In the genomic region with DNA sequence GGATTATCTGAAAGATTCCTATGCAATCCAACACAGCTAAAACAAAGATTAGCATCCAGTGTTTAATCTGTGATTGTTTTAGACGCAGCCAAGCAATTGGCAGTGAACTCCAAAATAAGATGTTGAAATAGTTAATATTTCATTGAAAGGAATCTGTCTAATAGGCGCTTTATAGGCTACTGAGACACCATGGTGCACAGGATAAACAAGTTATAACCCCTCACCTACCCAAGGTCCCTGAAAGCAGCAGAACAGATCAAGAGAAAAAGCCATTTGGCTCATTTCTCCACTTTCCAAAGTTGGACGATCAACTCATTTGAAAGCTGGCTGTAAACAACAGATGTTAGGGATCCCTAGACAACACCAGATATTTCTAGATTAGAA, we compare ENCODE assay signal across 15 cellular contexts. TPM values are rescaled to one million over a fixed set of nuclear protein-coding genes. Genes with fewer than 3 reads are reported as not detected.
DNase-seq lines count a peak whose midpoint lies in the region; ATAC-seq and TF ChIP-seq lines count a peak whose summit lies in the region.
"Had no signal": no experiment of that assay in that cellular context is flagged by ENCODE, and none has a peak within 500 bp of the region (broad histone marks: within the 10 kb centered on the region; RNA-seq: fewer than 3 reads in every experiment).

No MANE protein-coding gene starts in this region.

- no peak overlapping the region for H3K18ac ChIP-seq in mesenchymal stem cell (ENCODE audit: low read depth in 1 of 2, low read length in 2 of 2)

- H3K9me3 ChIP-seq in Karpas-422 (ENCODE audit: low read length) (no peaks in the 10 kb centered on the region), breast epithelium (no peaks in the 10 kb centered on the region), mesenchymal stem cell (ENCODE audit: control insufficient read depth, low read length) (no peaks in the 10 kb centered on the region), thoracic aorta (no peaks in the 10 kb centered on the region)

- no peak overlapping the region for H3K4ac ChIP-seq in mesenchymal stem cell (ENCODE audit: low read depth in 1 of 2, low read length in 2 of 2)

- H3K79me1 ChIP-seq in mesenchymal stem cell (replicated peaks; ENCODE audit: low read length, poor library complexity, severe bottlenecking): peaks cover 8% of the 10 kb centered on the region

- intact Hi-C loops in breast epithelium (cut with DNase I; ENCODE audit: low total_unique reads): no loop called here

- H4K8ac ChIP-seq in mesenchymal stem cell (ENCODE audit: low read length): no peak overlapping the region

- H3K27ac ChIP-seq in Karpas-422 (ENCODE audit: low read length): peak overlapping the region; percentile 27; the same call in 1 of the 2 replicates
- H3K27ac ChIP-seq in breast epithelium: peak overlapping the region; percentile 62 to 65
- no peak overlapping the region for H3K27ac ChIP-seq in mesenchymal stem cell (ENCODE audit: low read length, poor library complexity, severe bottlenecking)
- peak overlapping the region; percentile 16 to 45 for H3K27ac ChIP-seq in thoracic aorta

- no peak overlapping the region for H2BK5ac ChIP-seq in mesenchymal stem cell (ENCODE audit: low read depth, low read length, poor library complexity, severe bottlenecking)

- ATAC-seq in thoracic aorta (ENCODE audit: insufficient number of reproducible peaks, low FRiP score, low read depth): no peak
- ATAC-seq in HG03378 (IDR thresholded peaks at IDR 0.05; ENCODE audit: unreplicated experiment): no peak
- ATAC-seq in HG03175 (IDR thresholded peaks at IDR 0.05; ENCODE audit: unreplicated experiment): no peak
- ATAC-seq: activated naive CD8-positive, alpha-beta T cell treated with anti-CD3 and anti-CD28 coated beads, Interleukin-2, amount 50 U/mL, for 24 hours had no signal

- H3K4me3 ChIP-seq in Karpas-422 (ENCODE audit: low read length) (no peak overlapping the region), breast epithelium (peak overlapping the region in 2 of 3 donors; percentile 7 to 49), mesenchymal stem cell (ENCODE audit: insufficient read depth in 1 of 2, low read depth in 1 of 2, low read length in 2 of 2) (peak overlapping the region in 1 of 2 experiments; percentile 70), thoracic aorta (no peak overlapping the region)

- WGBS in mesenchymal stem cell: 85% methylated on average over 2 of the region's 3 CpGs

- H3K27me3 ChIP-seq in Karpas-422 (ENCODE audit: low read length) (no peaks in the 10 kb centered on the region), breast epithelium (no peaks in the 10 kb centered on the region), mesenchymal stem cell (ENCODE audit: control insufficient read depth in 1 of 2, insufficient read depth in 1 of 2, low read length in 2 of 2) (no peaks in the 10 kb centered on the region), thoracic aorta (replicated peaks; ENCODE audit: insufficient read depth) (no peaks in the 10 kb centered on the region)

- H3K4me2 ChIP-seq in Karpas-422 (ENCODE audit: low read depth, low read length, poor library complexity, severe bottlenecking): peak overlapping the region; percentile 86
- H3K4me2 ChIP-seq in mesenchymal stem cell (ENCODE audit: low read length, poor library complexity, severe bottlenecking): peak overlapping the region; percentile 47

- peaks cover 94% of the 10 kb centered on the region for H3K79me2 ChIP-seq in Karpas-422 (ENCODE audit: low read length)

- H3K23ac ChIP-seq in mesenchymal stem cell (ENCODE audit: low read length in 2 of 2): no peak overlapping the region

- H4K20me1 ChIP-seq in Karpas-422 (ENCODE audit: insufficient read depth, low read depth, low read length): peaks cover 45% of the 10 kb centered on the region

- H2AK5ac ChIP-seq in mesenchymal stem cell (ENCODE audit: low read length, severe bottlenecking): no peak overlapping the region

- no peak overlapping the region for H4K91ac ChIP-seq in mesenchymal stem cell (ENCODE audit: low read length)

- H3K14ac ChIP-seq in mesenchymal stem cell (ENCODE audit: low read length in 2 of 2): no peak overlapping the region

- DNase-seq in Karpas-422 (no peak), breast epithelium (ENCODE audit: low spot score in 2 of 2) (no peak), mesenchymal stem cell (no peak), thoracic aorta (ENCODE audit: low spot score) (no peak), NCI-H446 (lab: John Stamatoyannopoulos, UW) (no peak)
- DNase-seq: activated CD4-positive, CD25-positive, alpha-beta regulatory T cell; activated naive CD8-positive, alpha-beta T cell treated with anti-CD3 and anti-CD28 coated beads, Interleukin-2, amount 50 U/mL, for 24 hours; COR-L47; KG1; NCI-H187; NK-92 treated with Interleukin-12 subunit alpha and Interleukin-12 subunit beta, amount 100 ng/mL, for 24 hours; posterior cingulate gyrus; stimulated activated CD4-positive, alpha-beta T cell treated with anti-CD3 and anti-CD28 coated beads, Interleukin-4, amount 100 ng/mL, for 24 hours had no signal

- H3K9ac ChIP-seq in Karpas-422 (ENCODE audit: low read length) (no peak overlapping the region), mesenchymal stem cell (ENCODE audit: low read length) (peak overlapping the region; percentile 82)

- TF ChIP-seq CTCF in breast epithelium (IDR thresholded peaks at IDR 0.05): no peak
- TF ChIP-seq CTCF in thoracic aorta (IDR thresholded peaks at IDR 0.05): no peak

- no peak overlapping the region for H2BK15ac ChIP-seq in mesenchymal stem cell (ENCODE audit: low read depth, poor library complexity, severe bottlenecking)

- no peak overlapping the region for H2BK12ac ChIP-seq in mesenchymal stem cell (ENCODE audit: low read length in 2 of 2)

- H3K36me3 ChIP-seq in Karpas-422 (ENCODE audit: insufficient read depth, low read length) (peaks cover 47% of the 10 kb centered on the region), breast epithelium (no peaks in the 10 kb centered on the region), mesenchymal stem cell (ENCODE audit: control insufficient read depth in 1 of 2, insufficient read depth in 2 of 2, low read depth in 1 of 2, low read length in 2 of 2) (peaks cover 6 to 34% of the 10 kb centered on the region in 2 experiments), thoracic aorta (no peaks in the 10 kb centered on the region)

- H3K9me2 ChIP-seq in Karpas-422 (replicated peaks; ENCODE audit: insufficient read depth, low read length): no peaks in the 10 kb centered on the region

- peaks cover 50% of the 10 kb centered on the region for H3K4me1 ChIP-seq in Karpas-422 (ENCODE audit: low read length)
- peaks cover 0 to 33% of the 10 kb centered on the region in 2 donors for H3K4me1 ChIP-seq in breast epithelium
- H3K4me1 ChIP-seq in mesenchymal stem cell (ENCODE audit: control insufficient read depth, insufficient read depth, low read depth, low read length): peaks cover 2% of the 10 kb centered on the region
- H3K4me1 ChIP-seq in thoracic aorta (ENCODE audit: control insufficient read depth in 1 of 2, low read depth in 2 of 2): peaks cover 37 to 50% of the 10 kb centered on the region in 2 donors

- no peak overlapping the region for H2BK120ac ChIP-seq in mesenchymal stem cell (ENCODE audit: low read depth, low read length)

- no peak overlapping the region for H2AFZ ChIP-seq in Karpas-422 (ENCODE audit: low read length)
- no peak overlapping the region for H2AFZ ChIP-seq in mesenchymal stem cell (ENCODE audit: low read depth, low read length)

- TF ChIP-seq POLR2A in breast epithelium (IDR thresholded peaks at IDR 0.05): no peak

RNA-seq across cellular contexts. Expression of a gene that starts 4.9 kb away (rescaled TPM):
- 49.4 and 78.9 TPM in 2 replicates for total RNA-seq in Karpas-422 (2014; rRNA removed; shearing (Covaris generic); ENCODE audit: low replicate concordance)
- total RNA-seq in breast epithelium (10 to 100 TPM; 25.1 to 58.0 (median 54.4) TPM), thoracic aorta (10 to 100 TPM; 12.0 to 50.6 TPM)
- polyA plus RNA-seq in mesenchymal stem cell (2013, experiment 1 of 2): 44.9 TPM
- polyA plus RNA-seq in mesenchymal stem cell (2013, experiment 2 of 2): 43.3 TPM

Comparison
In these comparisons a context has a peak if more than half of its experiments do, and no peak if none do; other contexts are left out.
1. H3K4me3 ChIP-seq: peak in breast epithelium (2 of 3); none in Karpas-422 (single experiment) and thoracic aorta (single experiment).